9 cellular contexts compared by ENCODE assay signal in genomic region chr1:153648000-153648643, GRCh38. TPM values are rescaled to one million over a fixed set of nuclear protein-coding genes. Genes with fewer than 3 reads are reported as not detected.
A peak's percentile ranks its signal among the peaks of the same experiment; 100 is the strongest.
DNase-seq lines count a peak whose midpoint lies in the region; ATAC-seq and TF ChIP-seq lines count a peak whose summit lies in the region.
"Had no signal": no experiment of that assay in that cellular context is flagged by ENCODE, and none has a peak within 500 bp of the region (broad histone marks: within the 10 kb centered on the region; RNA-seq: fewer than 3 reads in every experiment).

No MANE protein-coding gene starts in this region.

- peak overlapping the region in 9 of 10 donors; percentile 68 to 97 (median 90) for H3K27ac Mint-ChIP-seq in naive thymus-derived CD8-positive, alpha-beta T cell

- H3K9me3 Mint-ChIP-seq in naive thymus-derived CD8-positive, alpha-beta T cell: no peaks in the 10 kb centered on the region

- peak; percentile 27 for TF ChIP-seq POLR2A in GM18951 (IDR thresholded peaks at IDR 0.05; ENCODE audit: extremely low read depth, insufficient read depth, insufficient read length)

- no peak for ATAC-seq in naive thymus-derived CD8-positive, alpha-beta T cell

- peaks cover 20 to 43% (median 23%) of the 10 kb centered on the region in 3 donors for H3K36me3 Mint-ChIP-seq in naive thymus-derived CD8-positive, alpha-beta T cell

- peak overlapping the region; percentile 49 for H3K27ac ChIP-seq in angular gyrus (ENCODE audit: low read depth, low read length)

- peak overlapping the region in 5 of 10 donors; percentile 20 to 53 (median 50) for H3K4me3 Mint-ChIP-seq in naive thymus-derived CD8-positive, alpha-beta T cell

- H3K4me1 Mint-ChIP-seq in naive thymus-derived CD8-positive, alpha-beta T cell: peaks cover 39 to 74% (median 72%) of the 10 kb centered on the region in 4 donors

- no peak for DNase-seq in naive thymus-derived CD8-positive, alpha-beta T cell
- DNase-seq in activated gamma-delta T cell treated with Interleukin-2 at 50 U/mL for 16 hours (no peak), middle frontal gyrus (ENCODE audit: extremely low spot score, low spot score) (no peak), UCSD-AML1 (lab: John Stamatoyannopoulos, UW; ENCODE audit: unreplicated experiment) (no peak)
- DNase-seq: NCI-H2029 treated with DMSO at 0.1 percent for 48 hours; stimulated activated CD4-positive, alpha-beta T cell treated with anti-CD3 and anti-CD28 coated beads, Interleukin-12 subunit alpha, Interleukin-12 subunit beta, amount 100 ng/mL, for 4 hours had no signal

- H3K27me3 Mint-ChIP-seq in naive thymus-derived CD8-positive, alpha-beta T cell: no peaks in the 10 kb centered on the region

- POLR2A ChIA-PET in naive thymus-derived CD8-positive, alpha-beta T cell (lab: Charles Lee): interaction anchor here (0.9 to 10.4 kb wide), 6 partner anchors 9 to 116 kb away, joined by 3 to 85 read pairs (median 7); partner anchors contain the start of genes CHTOP and INTS3

- in situ Hi-C loops in GM18951 (cut with MboI; ENCODE audit: low sequenced_read_pairs, unreplicated experiment): no loop called here

RNA-seq across cellular contexts. Expression of gene SNAPIN, which starts 10.4 kb away (rescaled TPM):
- 10 to 100 TPM; 28.2 to 30.7 TPM for total RNA-seq in naive thymus-derived CD8-positive, alpha-beta T cell
- 10 to 100 TPM; 66.6 to 77.4 (median 72.3) TPM for polyA plus RNA-seq in naive thymus-derived CD8-positive, alpha-beta T cell

RNA-seq across cellular contexts. Expression of gene CHTOP, which starts 14.3 kb away (rescaled TPM):
- 100 to 1,000 TPM; 152 to 155 TPM for total RNA-seq in naive thymus-derived CD8-positive, alpha-beta T cell
- polyA plus RNA-seq in naive thymus-derived CD8-positive, alpha-beta T cell: 10 to 100 TPM; 45.2 to 74.7 (median 48.8) TPM

RNA-seq across cellular contexts. Expression of gene S100A1, which starts 19.9 kb away (rescaled TPM):
- total RNA-seq in naive thymus-derived CD8-positive, alpha-beta T cell: not detected
- polyA plus RNA-seq in naive thymus-derived CD8-positive, alpha-beta T cell: not detected
- total RNA-seq: bronchial epithelial cell had no signal

RNA-seq across cellular contexts. Expression of gene S100A13, which starts 20.8 kb away (rescaled TPM):
- 1 to 10 TPM; 5.3 to 6.0 TPM for total RNA-seq in naive thymus-derived CD8-positive, alpha-beta T cell
- 1 to 10 TPM in 2 of 3 donors, under 1 TPM in 1; 0.94 to 1.9 (median 1.1) TPM for polyA plus RNA-seq in naive thymus-derived CD8-positive, alpha-beta T cell

RNA-seq across cellular contexts. Expression of gene ILF2, which starts 22.7 kb away (rescaled TPM):
- total RNA-seq in naive thymus-derived CD8-positive, alpha-beta T cell: 100 to 1,000 TPM in 1 of 2 experiments, 10 to 100 TPM in 1; 96.8 to 101 TPM
- 100 to 1,000 TPM; 115 to 140 (median 121) TPM for polyA plus RNA-seq in naive thymus-derived CD8-positive, alpha-beta T cell
